Comparison of ENCODE assay signal across 9 cellular contexts in genomic region chr2:180707867-180708205, GRCh38.
A peak's percentile ranks its signal among the peaks of the same experiment; 100 is the strongest.
DNase-seq lines count a peak whose midpoint lies in the region; ATAC-seq, FAIRE-seq and TF ChIP-seq lines count a peak whose summit lies in the region.
"Had no signal": no experiment of that assay in that cellular context is flagged by ENCODE, and none has a peak within 500 bp of the region (broad histone marks: within the 10 kb centered on the region; RNA-seq: fewer than 3 reads in every experiment).

No MANE protein-coding gene starts in this region.

- H3K27ac ChIP-seq in PC-9, result no peak overlapping the region
- H3K27ac ChIP-seq in CD8-positive, alpha-beta T cell (ENCODE audit: low read depth, low read length), result no peak overlapping the region

- TF ChIP-seq CTCF in PC-9 (conservative IDR thresholded peaks at IDR 0.05) (no peak), fibroblast of villous mesenchyme (IDR thresholded peaks at IDR 0.05; ENCODE audit: insufficient read depth, low read depth, low read length) (no peak)
- TF ChIP-seq CTCF in CD8-positive, alpha-beta T cell (IDR thresholded peaks at IDR 0.05), result no peak

- H3K4me3 Mint-ChIP-seq in CD8-positive, alpha-beta T cell, result no peak overlapping the region

- DNase-seq in AG08395 (ENCODE audit: low spot score) (peak; percentile 74), HTR-8/SVneo (ENCODE audit: insufficient read length, low spot score) (peak; percentile 28), PC-9 (peak; percentile 47 to 79), fibroblast of villous mesenchyme (ENCODE audit: low read depth) (peak; percentile 82), NCI-H526 (lab: John Stamatoyannopoulos, UW) (no peak), frontal cortex (ENCODE audit: low spot score in 2 of 2) (no peak), posterior cingulate gyrus (no peak)
- DNase-seq in CD8-positive, alpha-beta T cell, result no peak

- H3K27me3 ChIP-seq in PC-9 (ENCODE audit: insufficient read depth, low read depth), result no peaks in the 10 kb centered on the region
- no peaks in the 10 kb centered on the region for H3K27me3 ChIP-seq in CD8-positive, alpha-beta T cell (ENCODE audit: insufficient read depth, low read length)

- H3K79me2 ChIP-seq in PC-9 (ENCODE audit: low read depth), result no peaks in the 10 kb centered on the region

- CTCF ChIA-PET in PC-9 (lab: Charles Lee), result no interaction called here
- CTCF ChIA-PET in CD8-positive, alpha-beta T cell (lab: Charles Lee), result no interaction called here

- no peaks in the 10 kb centered on the region for H3F3A ChIP-seq in PC-9 (ENCODE audit: insufficient read depth, low read depth)

- no peaks in the 10 kb centered on the region for H3K36me3 ChIP-seq in PC-9 (ENCODE audit: low read depth)
- no peaks in the 10 kb centered on the region for H3K36me3 ChIP-seq in CD8-positive, alpha-beta T cell (ENCODE audit: insufficient read depth, low read length)

- H3K4me3 ChIP-seq in PC-9 (no peak overlapping the region), fibroblast of villous mesenchyme (ENCODE audit: low read depth, low read length) (no peak overlapping the region)
- no peak overlapping the region for H3K4me3 ChIP-seq in CD8-positive, alpha-beta T cell (ENCODE audit: low read depth, low read length)

- BruUV-seq in PC-9 (replicated peaks; lab: Mats Ljungman, UMichigan), result no TSS peak

- H3K9me3 Mint-ChIP-seq in CD8-positive, alpha-beta T cell, result peaks cover 4% of the 10 kb centered on the region

- H3K4me2 ChIP-seq in PC-9, result no peak overlapping the region

- peaks cover 6% of the 10 kb centered on the region; the same call in 1 of the 2 replicates for H3K9me3 ChIP-seq in PC-9 (ENCODE audit: insufficient read depth, low read depth)
- no peaks in the 10 kb centered on the region for H3K9me3 ChIP-seq in CD8-positive, alpha-beta T cell (ENCODE audit: low read length)

- H3K4me1 ChIP-seq in PC-9 (replicated peaks; ENCODE audit: insufficient read depth), result peaks cover 19% of the 10 kb centered on the region
- no peaks in the 10 kb centered on the region for H3K4me1 ChIP-seq in CD8-positive, alpha-beta T cell (ENCODE audit: insufficient read depth, low read length)

- no peak for ATAC-seq in CD8-positive, alpha-beta T cell

- intact Hi-C loops in PC-9 (cut with micrococcal nuclease; ENCODE audit: unreplicated experiment) (no loop called here), posterior cingulate gyrus (cut with DNase I) (no loop called here)
- intact Hi-C loops in CD8-positive, alpha-beta T cell (cut with DNase I, micrococcal nuclease), result no loop called here

- no peaks in the 10 kb centered on the region for H3K4me1 Mint-ChIP-seq in CD8-positive, alpha-beta T cell (ENCODE audit: low read depth)

- no peaks in the 10 kb centered on the region for H4K20me1 ChIP-seq in PC-9 (ENCODE audit: insufficient read depth)

- no peaks in the 10 kb centered on the region for H3K9me2 ChIP-seq in PC-9 (ENCODE audit: insufficient read depth)

- H3K27me3 Mint-ChIP-seq in CD8-positive, alpha-beta T cell (ENCODE audit: low read depth), result peaks cover 2% of the 10 kb centered on the region

- no peak for FAIRE-seq in HTR-8/SVneo (lab: Jason Lieb, UNC)
- no peak for FAIRE-seq in frontal cortex (lab: Jason Lieb, UNC)
- FAIRE-seq: G401.6 had no signal

- no peaks in the 10 kb centered on the region for H3K36me3 Mint-ChIP-seq in CD8-positive, alpha-beta T cell

- no peak overlapping the region for H3K27ac Mint-ChIP-seq in CD8-positive, alpha-beta T cell

- POLR2A ChIA-PET in PC-9 (lab: Charles Lee; ENCODE audit: unreplicated experiment), result interaction anchor here (0.7 kb wide), 1 partner anchor 506 kb away, joined by 3 read pairs; no protein-coding TSS in a partner anchor
- POLR2A ChIA-PET in CD8-positive, alpha-beta T cell (lab: Charles Lee), result no interaction called here

- H2AFZ ChIP-seq in PC-9, result 0 out of 2 replicates have a peak overlapping the region, but pooled peaks have one; percentile 3

Comparison
In these comparisons a context has a peak if more than half of its experiments do, and no peak if none do; other contexts are left out.
1. DNase-seq: peak in AG08395 (single experiment), HTR-8/SVneo (single experiment), PC-9 (2 of 2) and fibroblast of villous mesenchyme (single experiment); none in NCI-H526 (0 of 2), frontal cortex (0 of 2), CD8-positive, alpha-beta T cell (0 of 7) and posterior cingulate gyrus (0 of 10).